Comparison of ENCODE assay signal across 8 cellular contexts in genomic region chr10:35335718-35336083, GRCh38. TPM values are rescaled to one million over a fixed set of nuclear protein-coding genes. Genes with fewer than 3 reads are reported as not detected.
DNase-seq lines count a peak whose midpoint lies in the region; ATAC-seq lines count a peak whose summit lies in the region.

No MANE protein-coding gene starts in this region.

- CTCF ChIA-PET in naive thymus-derived CD4-positive, alpha-beta T cell (lab: Charles Lee): no interaction called here

- H3K4me3 Mint-ChIP-seq in effector memory CD8-positive, alpha-beta T cell: peak overlapping the region; percentile 97 to 98
- peak overlapping the region; percentile 85 to 96 (median 90) for H3K4me3 Mint-ChIP-seq in naive thymus-derived CD4-positive, alpha-beta T cell

- DNase-seq in T-helper 22 cell (ENCODE audit: low read depth): peak; percentile 1
- peak in 2 of 3 experiments; percentile 6 to 9 for DNase-seq in effector memory CD8-positive, alpha-beta T cell
- DNase-seq in naive thymus-derived CD4-positive, alpha-beta T cell: peak in 3 of 9 donors; percentile 7 to 30 (median 20)
- DNase-seq in NCI-H446 (lab: John Stamatoyannopoulos, UW): no peak
- DNase-seq in NCI-H1105 treated with DMSO at 0.1 percent for 48 hours (lab: John Stamatoyannopoulos, UW): no peak

- H3K27ac Mint-ChIP-seq in effector memory CD8-positive, alpha-beta T cell: peak overlapping the region; percentile 94 to 97
- peak overlapping the region; percentile 81 to 94 (median 90) for H3K27ac Mint-ChIP-seq in naive thymus-derived CD4-positive, alpha-beta T cell

- H3K4me1 Mint-ChIP-seq in effector memory CD8-positive, alpha-beta T cell (ENCODE audit: low read depth in 2 of 2): peaks cover 42 to 52% of the 10 kb centered on the region in 2 donors
- peaks cover 56 to 81% (median 75%) of the 10 kb centered on the region in 7 donors for H3K4me1 Mint-ChIP-seq in naive thymus-derived CD4-positive, alpha-beta T cell

- H3K4me1 ChIP-seq in naive thymus-derived CD4-positive, alpha-beta T cell (ENCODE audit: control insufficient read depth in 2 of 2, insufficient read depth in 2 of 2, low read length in 2 of 2): peaks cover 30 to 33% of the 10 kb centered on the region in 2 donors

- peaks cover 11% of the 10 kb centered on the region for H3K36me3 Mint-ChIP-seq in effector memory CD8-positive, alpha-beta T cell (ENCODE audit: insufficient read depth)
- peaks cover 0 to 17% (median 0%) of the 10 kb centered on the region in 5 donors for H3K36me3 Mint-ChIP-seq in naive thymus-derived CD4-positive, alpha-beta T cell

- H3K27ac ChIP-seq in naive thymus-derived CD4-positive, alpha-beta T cell (ENCODE audit: low read depth, low read length): peak overlapping the region; percentile 92

- no peaks in the 10 kb centered on the region for H3K9me3 Mint-ChIP-seq in effector memory CD8-positive, alpha-beta T cell
- no peaks in the 10 kb centered on the region for H3K9me3 Mint-ChIP-seq in naive thymus-derived CD4-positive, alpha-beta T cell

- peak; percentile 7 for ATAC-seq in GM18511 (IDR thresholded peaks at IDR 0.05; ENCODE audit: unreplicated experiment)
- ATAC-seq in HG02885 (IDR thresholded peaks at IDR 0.05; ENCODE audit: poor library complexity, unreplicated experiment): peak; percentile 7
- peak; percentile 12 for ATAC-seq in effector memory CD8-positive, alpha-beta T cell (replicated peaks)
- peak; percentile 11 for ATAC-seq in naive thymus-derived CD4-positive, alpha-beta T cell
- no peak for ATAC-seq in GM18519 (IDR thresholded peaks at IDR 0.05; ENCODE audit: low FRiP score, unreplicated experiment)

- POLR2A ChIA-PET in naive thymus-derived CD4-positive, alpha-beta T cell (lab: Charles Lee): interaction anchor here (1.1 kb wide), 1 partner anchor 9 kb away, joined by 3 read pairs; no protein-coding TSS in a partner anchor

- intact Hi-C loops in naive thymus-derived CD4-positive, alpha-beta T cell (cut with micrococcal nuclease): loop anchor here (1.0 to 10.0 kb wide), 10 partner anchors 17 to 341 kb away; partner anchors contain the start of genes CUL2 (in 2 of the 2) and CREM (in 1 of the 2)

- H3K9me3 ChIP-seq in naive thymus-derived CD4-positive, alpha-beta T cell (ENCODE audit: control insufficient read depth in 2 of 3, low read length in 3 of 3): no peaks in the 10 kb centered on the region

- H3K27me3 Mint-ChIP-seq in effector memory CD8-positive, alpha-beta T cell: no peaks in the 10 kb centered on the region
- no peaks in the 10 kb centered on the region for H3K27me3 Mint-ChIP-seq in naive thymus-derived CD4-positive, alpha-beta T cell

- no peaks in the 10 kb centered on the region for H3K27me3 ChIP-seq in naive thymus-derived CD4-positive, alpha-beta T cell (ENCODE audit: control insufficient read depth in 2 of 2, insufficient read depth in 2 of 2, low read length in 2 of 2)

- peak overlapping the region; percentile 82 for H3K4me3 ChIP-seq in naive thymus-derived CD4-positive, alpha-beta T cell (ENCODE audit: low read length)

- no peaks in the 10 kb centered on the region for H3K36me3 ChIP-seq in naive thymus-derived CD4-positive, alpha-beta T cell (ENCODE audit: control insufficient read depth in 2 of 3, insufficient read depth in 3 of 3, low read length in 3 of 3)

RNA-seq across cellular contexts. Expression of gene CCNY, which starts 0.6 kb away (rescaled TPM):
- total RNA-seq in naive thymus-derived CD4-positive, alpha-beta T cell: 10 to 100 TPM; 52.3 to 91.9 (median 68.3) TPM
- polyA plus RNA-seq in naive thymus-derived CD4-positive, alpha-beta T cell: 10 to 100 TPM; 11.6 to 13.0 TPM

Comparison
In these comparisons a context has a peak if more than half of its experiments do, and no peak if none do; other contexts are left out.
1. DNase-seq: peak in T-helper 22 cell (single experiment) and effector memory CD8-positive, alpha-beta T cell (2 of 3); none in NCI-H446 (0 of 2) and NCI-H1105 treated with DMSO at 0.1 percent for 48 hours (single experiment).